Comparison of ENCODE assay signal across 8 cellular contexts in genomic region chr6:4020822-4021132, GRCh38. TPM values are rescaled to one million over a fixed set of nuclear protein-coding genes. Genes with fewer than 3 reads are reported as not detected.
DNase-seq lines count a peak whose midpoint lies in the region; FAIRE-seq and TF ChIP-seq lines count a peak whose summit lies in the region.

No MANE protein-coding gene starts in this region.

- CTCF ChIA-PET in AG04450 (lab: Charles Lee) = interaction anchor here (0.9 to 1.9 kb wide), 10 partner anchors 10 to 957 kb away, joined by 3 to 14 read pairs (median 6); no protein-coding TSS in a partner anchor
- CTCF ChIA-PET in mammary epithelial cell (lab: Charles Lee; ENCODE audit: low non-redundant PET) = interaction anchor here (0.6 to 0.7 kb wide), 2 partner anchors 36 to 60 kb away, joined by 3 read pairs; no protein-coding TSS in a partner anchor

- intact Hi-C loops in mammary epithelial cell (cut with micrococcal nuclease) = loop anchor here (2.0 kb wide), 1 partner anchor 38 kb away; no protein-coding TSS in a partner anchor

- H3K9me3 ChIP-seq in AG04450 (ENCODE audit: control insufficient read depth, insufficient read depth, low read length) = peaks cover 3% of the 10 kb centered on the region; the same call in 1 of the 2 replicates
- H3K9me3 ChIP-seq in mammary epithelial cell (replicated peaks; ENCODE audit: insufficient read depth, low read length) = no peaks in the 10 kb centered on the region
- no peaks in the 10 kb centered on the region for H3K9me3 ChIP-seq in mucosa of stomach (ENCODE audit: control insufficient read depth, low read length)

- H3K4me1 ChIP-seq in mammary epithelial cell (ENCODE audit: insufficient read depth, low read length) = peaks cover 15% of the 10 kb centered on the region
- H3K4me1 ChIP-seq in mucosa of stomach (ENCODE audit: control insufficient read depth, insufficient read depth, low read length) = peaks cover 24% of the 10 kb centered on the region

- peak overlapping the region; percentile 95 for H3K27ac ChIP-seq in AG04450 (ENCODE audit: low read depth, low read length)
- H3K27ac ChIP-seq in HL-60 (replicated peaks) = peak overlapping the region; percentile 96
- peak overlapping the region; percentile 91 for H3K27ac ChIP-seq in mammary epithelial cell (ENCODE audit: insufficient read depth, low read depth, low read length)

- peak overlapping the region; percentile 96 for H3K9ac ChIP-seq in mammary epithelial cell (ENCODE audit: insufficient read depth, low read length)
- H3K9ac ChIP-seq in mucosa of stomach (ENCODE audit: low read length) = peak overlapping the region; percentile 91

- peaks cover 67% of the 10 kb centered on the region for H3K79me2 ChIP-seq in mammary epithelial cell (ENCODE audit: insufficient read depth, low read length)

- H3K36me3 ChIP-seq in mammary epithelial cell (ENCODE audit: insufficient read depth, low read length) = no peaks in the 10 kb centered on the region
- H3K36me3 ChIP-seq in mucosa of stomach (ENCODE audit: control insufficient read depth, insufficient read depth, low read length) = no peaks in the 10 kb centered on the region

- H3K4me3 ChIP-seq in AG04450 (ENCODE audit: low read depth, low read length) (peak overlapping the region; percentile 91), HL-60 (replicated peaks; ENCODE audit: insufficient read depth, low read length) (peak overlapping the region; percentile 73), mammary epithelial cell (replicated peaks in 1 of 3; ENCODE audit: insufficient read depth in 1 of 3, low read depth in 2 of 3, low read length in 3 of 3) (peak overlapping the region; percentile 92 to 98 (median 93)), mucosa of stomach (ENCODE audit: low read length) (peak overlapping the region; percentile 33)

- DNase-seq in AG04450 (ENCODE audit: low read depth, low spot score) (no peak), HL-60 (ENCODE audit: low read depth in 1 of 2, low spot score in 1 of 2) (no peak), mammary epithelial cell (no peak), urothelium cell line (ENCODE audit: low spot score) (no peak), activated gamma-delta T cell (lab: John Stamatoyannopoulos, UW) (no peak), NCI-H2196 (lab: John Stamatoyannopoulos, UW; ENCODE audit: unreplicated experiment) (no peak)
- DNase-seq in stimulated activated CD4-positive, alpha-beta T cell treated with anti-CD3 and anti-CD28 coated beads, Interleukin-2, amount 100 ng/mL, for 24 hours = no peak

- peak overlapping the region; percentile 93 for H2AFZ ChIP-seq in mammary epithelial cell (ENCODE audit: low read depth, low read length)

- POLR2A ChIA-PET in AG04450 (lab: Yijun Ruan, JAX) = interaction anchor here (0.5 to 1.7 kb wide), 11 partner anchors 19 to 953 kb away, joined by 3 to 14 read pairs (median 4); partner anchors contain the start of genes ECI2 and RIPK1

- in situ Hi-C loops in mammary epithelial cell (cut with MboI; ENCODE audit: low sequenced_read_pairs in 2 of 2) = loop anchor here in 1 of 2 donors (25.0 kb wide), 1 partner anchor 733 kb away; no protein-coding TSS in a partner anchor

- no peaks in the 10 kb centered on the region for H4K20me1 ChIP-seq in mammary epithelial cell (ENCODE audit: insufficient read depth, low read length)

- TF ChIP-seq CTCF in AG04450 (IDR thresholded peaks at IDR 0.05; ENCODE audit: low read depth, low read length) (no peak), HL-60 (IDR thresholded peaks at IDR 0.05; ENCODE audit: insufficient read depth, low read length) (no peak), mammary epithelial cell (conservative IDR thresholded peaks at IDR 0.05 in 1 of 2, IDR thresholded peaks at IDR 0.05 in 1 of 2; ENCODE audit: extremely low read depth in 1 of 2, insufficient read depth in 1 of 2, low read depth in 1 of 2, low read length in 2 of 2) (no peak)

- peak overlapping the region; percentile 77 for H3K4me2 ChIP-seq in mammary epithelial cell (ENCODE audit: insufficient read depth, low read depth, low read length)

- dilution Hi-C loops in mammary epithelial cell (cut with HindIII; ENCODE audit: low sequenced_read_pairs) = no loop called here

- no peak for FAIRE-seq in urothelium cell line (lab: Jason Lieb, UNC)

- 0% methylated on average over 12 of the region's 12 CpGs for WGBS in mammary epithelial cell (ENCODE audit: low coverage, missing lambda C conversion rate)

- H3K27me3 ChIP-seq in AG04450 (ENCODE audit: control insufficient read depth, insufficient read depth, low read length) (no peaks in the 10 kb centered on the region), HL-60 (ENCODE audit: insufficient read depth, poor library complexity, severe bottlenecking) (no peaks in the 10 kb centered on the region), mammary epithelial cell (ENCODE audit: insufficient read depth, low read length) (no peaks in the 10 kb centered on the region), mucosa of stomach (ENCODE audit: control insufficient read depth, insufficient read depth, low read length) (no peaks in the 10 kb centered on the region)

- BruUV-seq in mammary epithelial cell (replicated peaks; lab: Mats Ljungman, UMichigan) = TSS peak; percentile 33

RNA-seq across cellular contexts. Expression of gene FAM217A, which starts 58.2 kb away (rescaled TPM):
- polyA plus RNA-seq in AG04450 (2011; rRNA removed) (not detected in 2 replicates), mammary epithelial cell (not detected)
- polyA minus RNA-seq in AG04450 (2011; rRNA and poly(A)+ RNA removed) = not detected in 2 replicates
- total RNA-seq in mammary epithelial cell = not detected
- polyA minus RNA-seq in mammary epithelial cell = not detected

Comparison
In these comparisons a context has a peak if more than half of its experiments do, and no peak if none do; other contexts are left out.
1. H3K4me3 ChIP-seq: peak in every context shown above with its lines; median percentile 93 in mammary epithelial cell; 91 in AG04450; 73 in HL-60; 33 in mucosa of stomach.